ENCODE assay signal across 8 cellular contexts in genomic region chr6:42075159-42075838, GRCh38. TPM values are rescaled to one million over a fixed set of nuclear protein-coding genes. Genes with fewer than 3 reads are reported as not detected.
DNase-seq lines count a peak whose midpoint lies in the region; ATAC-seq and TF ChIP-seq lines count a peak whose summit lies in the region.

No MANE protein-coding gene starts in this region.

- H3K27ac Mint-ChIP-seq in CD8-positive, alpha-beta memory T cell, result peak overlapping the region in 4 of 8 donors; percentile 49 to 73 (median 64)
- no peak overlapping the region for H3K27ac Mint-ChIP-seq in neural crest cell (ENCODE audit: unreplicated experiment)

- ATAC-seq in thoracic aorta (ENCODE audit: insufficient number of reproducible peaks, low FRiP score, low read depth) (no peak), GM19455 (IDR thresholded peaks at IDR 0.05; ENCODE audit: unreplicated experiment) (no peak)

- H3K79me2 ChIP-seq in OCI-LY7 (ENCODE audit: insufficient read depth, low read depth, low read length), result no peaks in the 10 kb centered on the region

- H3K9me2 ChIP-seq in OCI-LY7 (ENCODE audit: insufficient read depth, low read length), result no peaks in the 10 kb centered on the region

- peak; percentile 89 for TF ChIP-seq CTCF in OCI-LY7 (conservative IDR thresholded peaks at IDR 0.05; ENCODE audit: low read length)
- peak; percentile 95 for TF ChIP-seq CTCF in neural crest cell (conservative IDR thresholded peaks at IDR 0.05)
- TF ChIP-seq CTCF in thoracic aorta (IDR thresholded peaks at IDR 0.05), result peak; percentile 57

- H3K9me3 Mint-ChIP-seq in CD8-positive, alpha-beta memory T cell, result no peaks in the 10 kb centered on the region
- no peaks in the 10 kb centered on the region for H3K9me3 Mint-ChIP-seq in neural crest cell

- POLR2A ChIA-PET in CD8-positive, alpha-beta memory T cell (lab: Charles Lee), result no interaction called here
- POLR2A ChIA-PET in OCI-LY7 (lab: Charles Lee), result interaction anchor here (0.6 kb wide), 1 partner anchor 15 kb away, joined by 3 read pairs; no protein-coding TSS in a partner anchor

- H3K4me3 ChIP-seq in CD8-positive, alpha-beta memory T cell (ENCODE audit: low read length), result no peak overlapping the region
- H3K4me3 ChIP-seq in OCI-LY7 (ENCODE audit: low read depth, low read length, poor library complexity, severe bottlenecking), result no peak overlapping the region
- no peak overlapping the region for H3K4me3 ChIP-seq in thoracic aorta

- H3K4me1 Mint-ChIP-seq in CD8-positive, alpha-beta memory T cell, result peaks cover 0 to 4% (median 2%) of the 10 kb centered on the region in 3 donors
- no peaks in the 10 kb centered on the region for H3K4me1 Mint-ChIP-seq in neural crest cell

- CTCF ChIA-PET in CD8-positive, alpha-beta memory T cell (lab: Charles Lee), result interaction anchor here (1.6 kb wide), 1 partner anchor 29 kb away, joined by 6 read pairs; no protein-coding TSS in a partner anchor
- CTCF ChIA-PET in OCI-LY7 (lab: Charles Lee; ENCODE audit: unreplicated experiment), result no interaction called here

- peaks cover 9 to 74% (median 20%) of the 10 kb centered on the region in 3 donors for H3K36me3 Mint-ChIP-seq in CD8-positive, alpha-beta memory T cell
- peaks cover 4% of the 10 kb centered on the region for H3K36me3 Mint-ChIP-seq in neural crest cell (ENCODE audit: low read depth)

- H3K36me3 ChIP-seq in CD8-positive, alpha-beta memory T cell (ENCODE audit: insufficient read depth, low read length), result peaks cover 22% of the 10 kb centered on the region
- H3K36me3 ChIP-seq in OCI-LY7 (ENCODE audit: insufficient read depth, low read length) (peaks cover 67% of the 10 kb centered on the region), thoracic aorta (peaks cover 24% of the 10 kb centered on the region)

- DNase-seq in CD8-positive, alpha-beta memory T cell, result peak; percentile 12 to 61 (median 18)
- DNase-seq in HT1080 (ENCODE audit: low read depth), result peak; percentile 55
- DNase-seq in OCI-LY7 (ENCODE audit: low spot score), result peak; percentile 57
- peak; percentile 63 for DNase-seq in activated T-cell treated with anti-CD3 and anti-CD28 coated beads, Interleukin-2, amount 50 U/mL, for 1 hour
- DNase-seq in fibroblast of gingiva (ENCODE audit: low read depth), result peak; percentile 63
- peak; percentile 78 for DNase-seq in neural crest cell (ENCODE audit: low read depth, low spot score)
- DNase-seq in thoracic aorta (ENCODE audit: low spot score), result no peak

- no TSS peak for BruUV-seq in OCI-LY7 (replicated peaks; lab: Mats Ljungman, UMichigan)

- intact Hi-C loops in OCI-LY7 (cut with micrococcal nuclease; ENCODE audit: unreplicated experiment), result loop anchor here (1.0 kb wide), 1 partner anchor 91 kb away; no protein-coding TSS in a partner anchor

- no peak overlapping the region for H3K27ac ChIP-seq in CD8-positive, alpha-beta memory T cell (ENCODE audit: low read depth, low read length)
- H3K27ac ChIP-seq in OCI-LY7 (ENCODE audit: low read depth, low read length, poor library complexity, severe bottlenecking), result no peak overlapping the region
- no peak overlapping the region for H3K27ac ChIP-seq in thoracic aorta

- no peak overlapping the region for H3K4me2 ChIP-seq in OCI-LY7 (ENCODE audit: low read length)

- no peaks in the 10 kb centered on the region for H4K20me1 ChIP-seq in OCI-LY7 (ENCODE audit: insufficient read depth, low read length)

- no peaks in the 10 kb centered on the region for H3K27me3 ChIP-seq in CD8-positive, alpha-beta memory T cell (ENCODE audit: insufficient read depth, low read length, poor library complexity, severe bottlenecking)
- no peaks in the 10 kb centered on the region for H3K27me3 ChIP-seq in thoracic aorta (replicated peaks; ENCODE audit: insufficient read depth)

- H3K9me3 ChIP-seq in CD8-positive, alpha-beta memory T cell (ENCODE audit: low read length), result no peaks in the 10 kb centered on the region
- H3K9me3 ChIP-seq in OCI-LY7 (ENCODE audit: low read length), result no peaks in the 10 kb centered on the region
- no peaks in the 10 kb centered on the region for H3K9me3 ChIP-seq in thoracic aorta

- H3K4me1 ChIP-seq in CD8-positive, alpha-beta memory T cell (ENCODE audit: insufficient read depth, low read length), result no peaks in the 10 kb centered on the region
- H3K4me1 ChIP-seq in OCI-LY7 (ENCODE audit: insufficient read depth, low read length, poor library complexity, severe bottlenecking) (no peaks in the 10 kb centered on the region), thoracic aorta (ENCODE audit: control insufficient read depth in 1 of 2, low read depth in 2 of 2) (no peaks in the 10 kb centered on the region)

- H2AFZ ChIP-seq in OCI-LY7 (ENCODE audit: low read length), result no peak overlapping the region

- H3K4me3 Mint-ChIP-seq in CD8-positive, alpha-beta memory T cell, result no peak overlapping the region
- H3K4me3 Mint-ChIP-seq in neural crest cell, result no peak overlapping the region

- H3K27me3 Mint-ChIP-seq in CD8-positive, alpha-beta memory T cell, result no peaks in the 10 kb centered on the region
- no peaks in the 10 kb centered on the region for H3K27me3 Mint-ChIP-seq in neural crest cell (ENCODE audit: low read depth)

RNA-seq across cellular contexts. Expression of gene TAF8, which starts 25.0 kb away (rescaled TPM):
- total RNA-seq in CD8-positive, alpha-beta memory T cell, result 10 to 100 TPM; 41.7 to 42.6 TPM
- 20.5 TPM for polyA plus RNA-seq in CD8-positive, alpha-beta memory T cell
- 18.4 and 21.1 TPM in 2 replicates for total RNA-seq in HT1080 (2014; rRNA removed; shearing (Covaris generic))
- polyA plus RNA-seq in HT1080 (2015; cell fraction: cytosol; rRNA removed), result 14.9 and 19.7 TPM in 2 replicates
- 21.7 and 21.8 TPM in 2 replicates for polyA plus RNA-seq in HT1080 (2015; cell fraction: nucleus; rRNA removed)
- 33.2 and 35.1 TPM in 2 replicates for total RNA-seq in OCI-LY7 (2014; rRNA removed; shearing (Covaris generic))
- total RNA-seq in OCI-LY7 (2022), result 47.8 and 56.0 TPM in 2 replicates
- 28.9 and 31.2 TPM in 2 replicates for total RNA-seq in neural crest cell
- total RNA-seq in thoracic aorta, result 10 to 100 TPM; 24.5 to 40.8 TPM
